In the genomic region with DNA sequence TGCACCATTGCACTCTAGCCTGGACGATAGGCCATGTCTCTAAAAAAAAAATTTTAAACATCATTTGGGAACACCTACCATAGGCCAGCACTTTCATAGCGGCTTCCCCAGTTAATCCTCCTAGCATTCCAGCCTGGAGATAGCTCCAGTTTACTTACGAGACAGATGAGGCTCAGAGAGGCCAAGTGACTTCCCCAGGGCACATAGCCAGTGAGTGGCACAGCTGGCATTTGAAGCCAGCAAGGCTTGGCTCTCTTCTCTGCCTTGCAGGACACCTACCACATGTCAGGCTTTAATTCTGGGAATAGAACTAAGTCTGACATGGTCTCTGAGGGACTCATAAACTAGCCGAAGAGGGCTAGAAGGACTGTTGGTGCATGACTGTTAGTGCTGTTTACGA, we compare ENCODE assay signal across 17 cellular contexts.
"Had no signal": no experiment of that assay in that cellular context is flagged by ENCODE, and none has a peak within 500 bp of the region (broad histone marks: within the 10 kb centered on the region; RNA-seq: fewer than 3 reads in every experiment).

No MANE protein-coding gene starts in this region.

- H3K4me3 ChIP-seq: esophagus muscularis mucosa, lung, sigmoid colon, stomach had no signal

- DNase-seq: activated effector memory CD4-positive, alpha-beta T cell treated with Interleukin-2 at 50 U/mL for 16 hours; activated naive CD8-positive, alpha-beta T cell treated with anti-CD3 and anti-CD28 coated beads, Interleukin-2, amount 10 ng/mL, durations not matched to agents 7 days and 5 days; activated T-cell treated with anti-CD3 and anti-CD28 coated beads, Interleukin-2, amount 50 U/mL, for 1 hour; anterior cingulate cortex; glutamatergic neuron; immature natural killer cell; natural killer cell; nucleus accumbens; sigmoid colon; stimulated activated CD4-positive, alpha-beta T cell treated with anti-CD3 and anti-CD28 coated beads, Interleukin-12 subunit alpha, Interleukin-12 subunit beta, amount 100 ng/mL, for 4 hours; stimulated activated CD4-positive, alpha-beta T cell treated with anti-CD3 and anti-CD28 coated beads, Interleukin-2, amount 100 ng/mL, for 48 hours; stimulated activated CD8-positive, alpha-beta memory T cell treated with anti-CD3 and anti-CD28 coated beads, Interleukin-4, amount 100 ng/mL, for 48 hours; stomach had no signal

- H3K27me3 ChIP-seq: esophagus muscularis mucosa, sigmoid colon, stomach had no signal

- H3K9me3 Mint-ChIP-seq: activated naive CD8-positive, alpha-beta T cell treated with anti-CD3 and anti-CD28 coated beads, Interleukin-2, amount 10 ng/mL, durations not matched to agents 7 days and 5 days; immature natural killer cell; natural killer cell; T-helper 2 cell treated with Interferon-gamma antibody and Interleukin-4, amounts not matched to agents 5 μg/mL and 100 μg/mL, for 36 hours had no signal

- H3K9me3 ChIP-seq: esophagus muscularis mucosa, sigmoid colon, stomach had no signal

- H3K4me3 Mint-ChIP-seq: activated naive CD8-positive, alpha-beta T cell treated with anti-CD3 and anti-CD28 coated beads, Interleukin-2, amount 10 ng/mL, durations not matched to agents 7 days and 5 days; immature natural killer cell; natural killer cell; T-helper 2 cell treated with Interferon-gamma antibody and Interleukin-4, amounts not matched to agents 5 μg/mL and 100 μg/mL, for 36 hours had no signal

- H3K27me3 Mint-ChIP-seq: activated naive CD8-positive, alpha-beta T cell treated with anti-CD3 and anti-CD28 coated beads, Interleukin-2, amount 10 ng/mL, durations not matched to agents 7 days and 5 days had no signal

- ATAC-seq: activated CD4-positive, CD25-positive, alpha-beta regulatory T cell treated with anti-CD3 and anti-CD28 coated beads, Interleukin-2, amount 50 U/mL, for 24 hours; natural killer cell had no signal

- H3K27ac Mint-ChIP-seq: activated naive CD8-positive, alpha-beta T cell treated with anti-CD3 and anti-CD28 coated beads, Interleukin-2, amount 10 ng/mL, durations not matched to agents 7 days and 5 days had no signal

- H3K36me3 Mint-ChIP-seq: immature natural killer cell, natural killer cell had no signal
